8 cellular contexts compared by ENCODE assay signal in genomic region chr10:73591578-73591902, GRCh38.
DNase-seq lines count a peak whose midpoint lies in the region; ATAC-seq and TF ChIP-seq lines count a peak whose summit lies in the region.

No MANE protein-coding gene starts in this region.

- H3K4me3 Mint-ChIP-seq in nephron, result peak overlapping the region in 1 of 3 experiments; percentile 35

- H3K4me3 ChIP-seq in LNCaP clone FGC (ENCODE audit: low read depth, low read length), result peak overlapping the region; percentile 30
- peak overlapping the region; percentile 33 for H3K4me3 ChIP-seq in duodenal mucosa (ENCODE audit: low read depth in 1 of 2, low read length in 2 of 2)

- peak overlapping the region; percentile 88 to 94 (median 93) for H3K27ac Mint-ChIP-seq in nephron

- no peaks in the 10 kb centered on the region for H3K27me3 Mint-ChIP-seq in nephron (ENCODE audit: low read depth)

- no peak for ATAC-seq in GM18858 (IDR thresholded peaks at IDR 0.05; ENCODE audit: unreplicated experiment)
- ATAC-seq in GM18505 (IDR thresholded peaks at IDR 0.05; ENCODE audit: unreplicated experiment), result no peak

- H3K9me3 Mint-ChIP-seq in nephron, result no peaks in the 10 kb centered on the region

- TF ChIP-seq POLR2A in GM18505 (IDR thresholded peaks at IDR 0.05; ENCODE audit: borderline replicate concordance, extremely low read depth, insufficient read depth, insufficient read length), result no peak

- H3K36me3 Mint-ChIP-seq in nephron (ENCODE audit: low read depth), result no peaks in the 10 kb centered on the region

- H3K9me3 ChIP-seq in duodenal mucosa (ENCODE audit: control insufficient read depth in 1 of 2, low read length in 2 of 2), result no peaks in the 10 kb centered on the region

- no peaks in the 10 kb centered on the region for H3K36me3 ChIP-seq in duodenal mucosa (ENCODE audit: control insufficient read depth in 1 of 2, insufficient read depth in 2 of 2, low read length in 2 of 2)

- H3K27me3 ChIP-seq in duodenal mucosa (ENCODE audit: control insufficient read depth in 1 of 2, insufficient read depth in 2 of 2, low read length in 2 of 2), result no peaks in the 10 kb centered on the region

- TF ChIP-seq CTCF in LNCaP clone FGC (IDR thresholded peaks at IDR 0.05; ENCODE audit: control insufficient read depth, extremely low read depth, insufficient read depth) (no peak), nephron (IDR thresholded peaks at IDR 0.05; ENCODE audit: unreplicated experiment in 3 of 3) (no peak)

- H3K27ac ChIP-seq in duodenal mucosa (ENCODE audit: low read depth, low read length), result peak overlapping the region; percentile 87

- H3K4me1 Mint-ChIP-seq in nephron, result peaks cover 31% of the 10 kb centered on the region

- peak; percentile 45 for DNase-seq in AG20443 (ENCODE audit: low spot score)
- no peak for DNase-seq in LNCaP clone FGC (ENCODE audit: low read depth)
- DNase-seq in CD1c-positive myeloid dendritic cell (ENCODE audit: extremely low spot score), result no peak
- no peak for DNase-seq in GF-D8 (lab: John Stamatoyannopoulos, UW)

- H3K4me1 ChIP-seq in duodenal mucosa (ENCODE audit: control insufficient read depth in 1 of 2, insufficient read depth in 2 of 2, low read length in 2 of 2), result peaks cover 6 to 52% of the 10 kb centered on the region in 2 donors

- H3K9ac ChIP-seq in duodenal mucosa (ENCODE audit: low read depth in 1 of 2, low read length in 2 of 2), result peak overlapping the region; percentile 48 to 53
